2 cellular contexts compared by ENCODE assay signal in genomic region chr17:74386397-74386796, GRCh38.
TF ChIP-seq lines count a peak whose summit lies in the region.

No MANE protein-coding gene starts in this region.

TF ChIP-seq in liver, 16 proteins besides CTCF, POLR2A, EP300 and RAD21:
- peak in 1 of 2 donors; percentile 19 for TF ChIP-seq JUND (IDR thresholded peaks at IDR 0.05)
- peak; percentile 58 for TF ChIP-seq NR2F2 (IDR thresholded peaks at IDR 0.05)
- no peak for TF ChIP-seq GABPA (IDR thresholded peaks at IDR 0.05 in 1 of 2, conservative IDR thresholded peaks at IDR 0.05 in 1 of 2)
- TF ChIP-seq SP1 (IDR thresholded peaks at IDR 0.05), result no peak
- TF ChIP-seq EGR1 (IDR thresholded peaks at IDR 0.05; ENCODE audit: low read depth in 2 of 2), result no peak
- no peak for TF ChIP-seq ATF3 (IDR thresholded peaks at IDR 0.05)
- no peak for TF ChIP-seq HNF4G (IDR thresholded peaks at IDR 0.05)

TF ChIP-seq in HepG2, 621 proteins besides CTCF, POLR2A, EP300 and RAD21:
- TF ChIP-seq GRHL1 (CRISPR knock-in tag; conservative IDR thresholded peaks at IDR 0.05), result no peak
- TF ChIP-seq SKI (IDR thresholded peaks at IDR 0.05; ENCODE audit: partially characterized antibody), result no peak
- TF ChIP-seq ZNF850 (CRISPR knock-in tag; conservative IDR thresholded peaks at IDR 0.05), result no peak
- TF ChIP-seq NCOA2 (CRISPR knock-in tag; IDR thresholded peaks at IDR 0.05), result no peak
- no peak for TF ChIP-seq PCBP2 (optimal IDR thresholded peaks at IDR 0.05; ENCODE audit: low read depth, low read length, poor library complexity, severe bottlenecking)
- TF ChIP-seq ZBTB8A (CRISPR knock-in tag; IDR thresholded peaks at IDR 0.05; ENCODE audit: borderline replicate concordance, low read depth), result no peak
- TF ChIP-seq TBX2 (CRISPR knock-in tag; IDR thresholded peaks at IDR 0.05; ENCODE audit: borderline replicate concordance), result no peak
- no peak for TF ChIP-seq ZNF639 (CRISPR knock-in tag; conservative IDR thresholded peaks at IDR 0.05)
- TF ChIP-seq FOXO4 (CRISPR knock-in tag; conservative IDR thresholded peaks at IDR 0.05), result no peak
- no peak for TF ChIP-seq ZNF777 (CRISPR knock-in tag; IDR thresholded peaks at IDR 0.05)
- no peak for TF ChIP-seq LBX2 (CRISPR knock-in tag; IDR thresholded peaks at IDR 0.05; ENCODE audit: borderline replicate concordance)
- TF ChIP-seq MLLT10 (CRISPR knock-in tag; IDR thresholded peaks at IDR 0.05), result no peak
- TF ChIP-seq HBP1 (CRISPR knock-in tag; IDR thresholded peaks at IDR 0.05; ENCODE audit: low read depth), result no peak
- TF ChIP-seq ZNF737 (CRISPR knock-in tag; IDR thresholded peaks at IDR 0.05; ENCODE audit: borderline replicate concordance), result no peak
- no peak for TF ChIP-seq ZFP36 (IDR thresholded peaks at IDR 0.05; ENCODE audit: borderline replicate concordance, low read depth, low read length, partially characterized antibody)
- TF ChIP-seq ZNF878 (CRISPR knock-in tag; IDR thresholded peaks at IDR 0.05), result no peak
